Comparison of ENCODE assay signal across 8 cellular contexts in the genomic region with DNA sequence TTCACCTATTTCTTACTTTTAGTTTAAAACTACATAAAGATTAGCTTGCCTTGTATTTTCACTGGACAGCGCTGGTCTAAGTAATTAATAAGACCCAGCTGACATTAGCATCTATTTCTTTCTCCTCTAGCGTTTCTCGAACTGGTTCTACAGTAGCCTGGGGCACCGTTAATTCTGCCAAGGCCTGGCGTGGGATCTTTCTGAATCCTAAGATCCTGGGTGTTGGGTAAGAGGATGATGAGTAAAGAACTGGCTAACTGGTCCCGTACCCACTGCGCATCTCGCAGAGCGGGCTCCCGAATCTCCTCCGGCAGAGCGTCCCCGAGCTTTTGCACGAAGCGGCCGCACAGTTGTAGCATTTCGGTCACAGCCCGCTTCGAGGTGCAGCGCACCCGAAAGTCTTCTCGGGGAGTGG. TPM values are rescaled to one million over a fixed set of nuclear protein-coding genes. Genes with fewer than 3 reads are reported as not detected.
DNase-seq lines count a peak whose midpoint lies in the region; ATAC-seq, FAIRE-seq and TF ChIP-seq lines count a peak whose summit lies in the region.

No MANE protein-coding gene starts in this region.

- H3K27me3 ChIP-seq in prostate gland (replicated peaks; ENCODE audit: insufficient read depth), result no peaks in the 10 kb centered on the region

- TF ChIP-seq CTCF in VCaP (conservative IDR thresholded peaks at IDR 0.05), result no peak
- no peak for TF ChIP-seq CTCF in prostate gland (IDR thresholded peaks at IDR 0.05)

- H3K36me3 Mint-ChIP-seq in activated CD4-positive, alpha-beta T cell treated with anti-CD3 and anti-CD28 coated beads for 36 hours (ENCODE audit: low read depth), result peaks cover 22% of the 10 kb centered on the region

- peak overlapping the region; percentile 99 for H3K4me3 Mint-ChIP-seq in activated CD4-positive, alpha-beta T cell treated with anti-CD3 and anti-CD28 coated beads for 36 hours

- H3K4me1 Mint-ChIP-seq in activated CD4-positive, alpha-beta T cell treated with anti-CD3 and anti-CD28 coated beads for 36 hours, result peaks cover 43% of the 10 kb centered on the region

- no peaks in the 10 kb centered on the region for H3K36me3 ChIP-seq in prostate gland

- intact Hi-C loops in activated CD4-positive, alpha-beta T cell treated with anti-CD3 and anti-CD28 coated beads for 36 hours (cut with DNase I, micrococcal nuclease), result loop anchor here (1.0 to 5.0 kb wide), 11 partner anchors 67 to 756 kb away; a partner anchor contains a TSS
- intact Hi-C loops in prostate gland (cut with DNase I), result no loop called here

- DNase-seq in activated CD4-positive, alpha-beta T cell treated with anti-CD3 and anti-CD28 coated beads for 36 hours, result no peak
- DNase-seq in activated CD4-positive, alpha-beta T cell treated with anti-CD3 and anti-CD28 coated beads, Interleukin-2, amount 50 U/mL, for 1 hour, result no peak
- DNase-seq in H54 (ENCODE audit: insufficient read length, low spot score) (peak; percentile 73), LHCN-M2 (ENCODE audit: low read depth) (peak; percentile 81), frontal cortex (ENCODE audit: low spot score in 2 of 2) (peak; percentile 23 to 44), prostate gland (ENCODE audit: low spot score) (no peak), HK-2 (ENCODE audit: unreplicated experiment) (no peak)

- ATAC-seq in activated CD4-positive, alpha-beta T cell treated with anti-CD3 and anti-CD28 coated beads for 36 hours, result peak; percentile 76

- H3K27ac ChIP-seq in VCaP (peak overlapping the region; percentile 91), prostate gland (peak overlapping the region; percentile 86 to 97)

- CTCF ChIA-PET in activated CD4-positive, alpha-beta T cell treated with anti-CD3 and anti-CD28 coated beads for 36 hours (lab: Charles Lee), result interaction anchor here (0.5 to 12.6 kb wide), 16 partner anchors 9 to 315 kb away, joined by 3 to 88 read pairs (median 5); a partner anchor contains a TSS

- under 1% methylated on average over 22 of the region's 22 CpGs for WGBS in prostate gland

- FAIRE-seq in H54 (lab: Jason Lieb, UNC), result no peak
- FAIRE-seq in frontal cortex (lab: Jason Lieb, UNC), result no peak

- peak overlapping the region; percentile 94 for H3K27ac Mint-ChIP-seq in activated CD4-positive, alpha-beta T cell treated with anti-CD3 and anti-CD28 coated beads for 36 hours

- no peaks in the 10 kb centered on the region for H3K9me3 ChIP-seq in prostate gland

- H3K27me3 Mint-ChIP-seq in activated CD4-positive, alpha-beta T cell treated with anti-CD3 and anti-CD28 coated beads for 36 hours, result no peaks in the 10 kb centered on the region

- no peaks in the 10 kb centered on the region for H3K9me3 Mint-ChIP-seq in activated CD4-positive, alpha-beta T cell treated with anti-CD3 and anti-CD28 coated beads for 36 hours (ENCODE audit: low read depth)

- peak overlapping the region; percentile 81 to 84 for H3K4me3 ChIP-seq in prostate gland

- TF ChIP-seq POLR2A in H54 (IDR thresholded peaks at IDR 0.05; ENCODE audit: low read depth, low read length) (no peak), prostate gland (IDR thresholded peaks at IDR 0.05) (no peak)

- H3K4me1 ChIP-seq in prostate gland (replicated peaks), result no peaks in the 10 kb centered on the region

- POLR2A ChIA-PET in activated CD4-positive, alpha-beta T cell treated with anti-CD3 and anti-CD28 coated beads for 36 hours (lab: Charles Lee), result interaction anchor here (0.6 kb wide), 2 partner anchors 313 to 629 kb away, joined by 3 to 4 read pairs; no protein-coding TSS in a partner anchor

RNA-seq across cellular contexts. Expression of a gene that starts 0.3 kb away (rescaled TPM):
- total RNA-seq in activated CD4-positive, alpha-beta T cell treated with anti-CD3 and anti-CD28 coated beads for 36 hours, result 10 to 100 TPM; 39.2 to 40.9 TPM
- 36.2 and 55.0 TPM in 2 replicates for total RNA-seq in LHCN-M2 (2014; rRNA removed)
- 15.9 TPM for polyA plus RNA-seq in LHCN-M2 (2012)
- 60.3 TPM for total RNA-seq in frontal cortex
- 10 to 100 TPM; 31.6 to 42.6 TPM for total RNA-seq in prostate gland

RNA-seq across cellular contexts. Expression of a gene that starts 0.4 kb away (rescaled TPM):
- 10 to 100 TPM; 13.8 to 15.2 TPM for total RNA-seq in activated CD4-positive, alpha-beta T cell treated with anti-CD3 and anti-CD28 coated beads for 36 hours
- 19.1 and 24.1 TPM in 2 replicates for total RNA-seq in LHCN-M2 (2014; rRNA removed)
- polyA plus RNA-seq in LHCN-M2 (2012), result 7.8 TPM
- total RNA-seq in frontal cortex, result 33.8 TPM
- total RNA-seq in prostate gland, result 10 to 100 TPM in 1 of 2 donors, 1 to 10 TPM in 1; 9.0 to 10.2 TPM

RNA-seq across cellular contexts. Expression of a gene that starts 56.2 kb away (rescaled TPM):
- total RNA-seq in activated CD4-positive, alpha-beta T cell treated with anti-CD3 and anti-CD28 coated beads for 36 hours, result not detected
- not detected in 2 replicates for total RNA-seq in LHCN-M2 (2014; rRNA removed)
- polyA plus RNA-seq in LHCN-M2 (2012), result not detected
- total RNA-seq in frontal cortex, result 2.0 TPM
- total RNA-seq in prostate gland, result not detected

Comparison
In these comparisons a context has a peak if more than half of its experiments do, and no peak if none do; other contexts are left out.
1. DNase-seq: peak in H54 (single experiment), LHCN-M2 (single experiment) and frontal cortex (2 of 2); none in activated CD4-positive, alpha-beta T cell treated with anti-CD3 and anti-CD28 coated beads for 36 hours (single experiment), activated CD4-positive, alpha-beta T cell treated with anti-CD3 and anti-CD28 coated beads, Interleukin-2, amount 50 U/mL, for 1 hour (single experiment), prostate gland (single experiment) and HK-2 (single experiment).